ENCODE assay signal across 10 cellular contexts in genomic region chr1:54604572-54605370, GRCh38. TPM values are rescaled to one million over a fixed set of nuclear protein-coding genes. Genes with fewer than 3 reads are reported as not detected.
DNase-seq lines count a peak whose midpoint lies in the region; ATAC-seq, FAIRE-seq and TF ChIP-seq lines count a peak whose summit lies in the region.
"Had no signal": no experiment of that assay in that cellular context is flagged by ENCODE, and none has a peak within 500 bp of the region (broad histone marks: within the 10 kb centered on the region; RNA-seq: fewer than 3 reads in every experiment).

No MANE protein-coding gene starts in this region.

- H3K27ac Mint-ChIP-seq in MCF 10A (ENCODE audit: low read depth, unreplicated experiment) (peak overlapping the region; percentile 70), type B pancreatic cell (peak overlapping the region; percentile 61)
- H3K27ac Mint-ChIP-seq in central memory CD8-positive, alpha-beta T cell (ENCODE audit: low read depth), result peak overlapping the region; percentile 42

- POLR2A ChIA-PET in MCF 10A (lab: Yijun Ruan, JAX) (interaction anchor here (1.2 kb wide), 1 partner anchor 9 kb away, joined by 4 read pairs; no protein-coding TSS in a partner anchor), RWPE1 (lab: Yijun Ruan, JAX; ENCODE audit: low non-redundant PET) (interaction anchor here (0.6 kb wide), 1 partner anchor 51 kb away, joined by 3 read pairs; no protein-coding TSS in a partner anchor)

- no peak overlapping the region for H3K4me3 Mint-ChIP-seq in MCF 10A (ENCODE audit: unreplicated experiment)
- no peak overlapping the region for H3K4me3 Mint-ChIP-seq in central memory CD8-positive, alpha-beta T cell
- H3K4me3 Mint-ChIP-seq in type B pancreatic cell, result no peak overlapping the region

- H3K9me3 ChIP-seq in breast epithelium, result no peaks in the 10 kb centered on the region
- H3K9me3 ChIP-seq: BE2C had no signal

- TF ChIP-seq CTCF in MCF 10A (IDR thresholded peaks at IDR 0.05; ENCODE audit: unreplicated experiment), result no peak
- TF ChIP-seq CTCF in breast epithelium (IDR thresholded peaks at IDR 0.05), result no peak
- TF ChIP-seq CTCF in RWPE1 (conservative IDR thresholded peaks at IDR 0.05; ENCODE audit: low read depth), result no peak
- TF ChIP-seq CTCF in type B pancreatic cell (conservative IDR thresholded peaks at IDR 0.05), result no peak
- TF ChIP-seq CTCF in D721Med (IDR thresholded peaks at IDR 0.05; ENCODE audit: insufficient read depth, missing control alignments), result no peak
- TF ChIP-seq CTCF in foreskin fibroblast (IDR thresholded peaks at IDR 0.05; ENCODE audit: low read depth, low read length), result no peak

- CTCF ChIA-PET in MCF 10A (lab: Yijun Ruan, JAX), result no interaction called here
- CTCF ChIA-PET in RWPE1 (lab: Yijun Ruan, JAX), result interaction anchor here (0.7 kb wide), 2 partner anchors 58 to 117 kb away, joined by 3 to 5 read pairs; no protein-coding TSS in a partner anchor

- H3K27ac ChIP-seq in breast epithelium (no peak overlapping the region), RWPE1 (peak overlapping the region; percentile 64)

- no peaks in the 10 kb centered on the region for H3K4me1 ChIP-seq in breast epithelium
- H3K4me1 ChIP-seq: BE2C had no signal

- intact Hi-C loops in MCF 10A (cut with micrococcal nuclease) (no loop called here), breast epithelium (cut with DNase I; ENCODE audit: low total_unique reads) (no loop called here)

- ATAC-seq in central memory CD8-positive, alpha-beta T cell (replicated peaks; ENCODE audit: extremely low read depth, poor library complexity, severe bottlenecking), result peak; percentile 79
- ATAC-seq in HG02981 (IDR thresholded peaks at IDR 0.05; ENCODE audit: unreplicated experiment), result no peak

- H3K27me3 Mint-ChIP-seq in MCF 10A (ENCODE audit: insufficient read depth, unreplicated experiment), result no peaks in the 10 kb centered on the region
- H3K27me3 Mint-ChIP-seq in central memory CD8-positive, alpha-beta T cell, result no peaks in the 10 kb centered on the region
- no peaks in the 10 kb centered on the region for H3K27me3 Mint-ChIP-seq in type B pancreatic cell

- DNase-seq in MCF 10A (ENCODE audit: unreplicated experiment) (no peak), breast epithelium (ENCODE audit: low spot score in 2 of 2) (no peak), RWPE1 (ENCODE audit: low spot score) (no peak), type B pancreatic cell (ENCODE audit: extremely low spot score, unreplicated experiment) (no peak), D721Med (ENCODE audit: insufficient read length, low spot score) (no peak), foreskin fibroblast (no peak)
- DNase-seq in central memory CD8-positive, alpha-beta T cell (ENCODE audit: low spot score in 2 of 2), result no peak
- DNase-seq: BE2C had no signal

- no peaks in the 10 kb centered on the region for H3K27me3 ChIP-seq in breast epithelium
- H3K27me3 ChIP-seq: BE2C had no signal

- H3K36me3 ChIP-seq in breast epithelium, result no peaks in the 10 kb centered on the region
- H3K36me3 ChIP-seq: BE2C had no signal

- H3K4me3 ChIP-seq in breast epithelium (no peak overlapping the region), foreskin fibroblast (ENCODE audit: low read depth in 1 of 2, low read length in 2 of 2) (no peak overlapping the region)

- H3K36me3 Mint-ChIP-seq in MCF 10A (ENCODE audit: insufficient read depth, unreplicated experiment), result peaks cover 10% of the 10 kb centered on the region
- H3K36me3 Mint-ChIP-seq in central memory CD8-positive, alpha-beta T cell (ENCODE audit: insufficient read depth), result peaks cover 1% of the 10 kb centered on the region
- no peaks in the 10 kb centered on the region for H3K36me3 Mint-ChIP-seq in type B pancreatic cell

- FAIRE-seq in D721Med (lab: Jason Lieb, UNC), result no peak
- FAIRE-seq: endometrium had no signal

- TF ChIP-seq POLR2A in breast epithelium (IDR thresholded peaks at IDR 0.05), result no peak

- no peaks in the 10 kb centered on the region for H3K9me3 Mint-ChIP-seq in MCF 10A (ENCODE audit: unreplicated experiment)
- no peaks in the 10 kb centered on the region for H3K9me3 Mint-ChIP-seq in central memory CD8-positive, alpha-beta T cell
- no peaks in the 10 kb centered on the region for H3K9me3 Mint-ChIP-seq in type B pancreatic cell

- H3K4me1 Mint-ChIP-seq in MCF 10A (ENCODE audit: insufficient read depth, unreplicated experiment), result peaks cover 4% of the 10 kb centered on the region
- H3K4me1 Mint-ChIP-seq in central memory CD8-positive, alpha-beta T cell, result peaks cover 15% of the 10 kb centered on the region
- H3K4me1 Mint-ChIP-seq in type B pancreatic cell (ENCODE audit: unreplicated experiment), result no peaks in the 10 kb centered on the region

- BruUV-seq in MCF 10A (replicated peaks; lab: Mats Ljungman, UMichigan), result no TSS peak

RNA-seq across cellular contexts. Expression of gene FAM151A, which starts 18.6 kb away (rescaled TPM):
- total RNA-seq in MCF 10A (2022) (not detected in 2 replicates), breast epithelium (under 1 TPM in 2 of 3 donors, not detected in 1; 0.16 to 0.33 TPM), type B pancreatic cell (ENCODE audit: low replicate concordance) (0.39 and 5.8 TPM in 2 replicates)

RNA-seq across cellular contexts. Expression of gene MROH7, which starts 36.8 kb away (rescaled TPM):
- total RNA-seq in MCF 10A (2022) (0.34 TPM in 1 of 2 replicates, not detected in the other), breast epithelium (1 to 10 TPM in 1 of 3 donors, under 1 TPM in 2; 0.66 to 5.3 (median 0.80) TPM), type B pancreatic cell (ENCODE audit: low replicate concordance) (0.19 and 0.79 TPM in 2 replicates)

RNA-seq across cellular contexts. Expression of gene ACOT11, which starts 56.7 kb away (rescaled TPM):
- total RNA-seq in MCF 10A (2022) (4.5 and 5.3 TPM in 2 replicates), breast epithelium (1 to 10 TPM; 1.6 to 7.3 (median 1.8) TPM), type B pancreatic cell (ENCODE audit: low replicate concordance) (5.2 and 11.6 TPM in 2 replicates)
